ENCODE assay signal across 26 cellular contexts in genomic region chr21:33721081-33721480, GRCh38.
"Had no signal": no experiment of that assay in that cellular context is flagged by ENCODE, and none has a peak within 500 bp of the region (broad histone marks: within the 10 kb centered on the region; RNA-seq: fewer than 3 reads in every experiment).

No MANE protein-coding gene starts in this region.

- H3K36me3 Mint-ChIP-seq: naive B cell; natural killer cell; stimulated activated effector memory CD8-positive, alpha-beta T cell treated with anti-CD3 and anti-CD28 coated beads, Interleukin-12 subunit alpha, Interleukin-12 subunit beta, amount 100 ng/mL, for 72 hours had no signal

- H3K4me1 Mint-ChIP-seq: immature natural killer cell; naive B cell; natural killer cell; stimulated activated effector memory CD8-positive, alpha-beta T cell treated with anti-CD3 and anti-CD28 coated beads, Interleukin-12 subunit alpha, Interleukin-12 subunit beta, amount 100 ng/mL, for 72 hours had no signal

- H3K36me3 ChIP-seq: ovary, prostate gland had no signal

- H3K27me3 ChIP-seq: left lung, ovary, sigmoid colon, spleen, suprapubic skin, tibial artery, upper lobe of right lung had no signal

- H3K4me1 ChIP-seq: left lung, lower lobe of right lung, prostate gland, suprapubic skin, upper lobe of right lung had no signal

- H3K27ac Mint-ChIP-seq: immature natural killer cell; naive B cell; natural killer cell; stimulated activated effector memory CD8-positive, alpha-beta T cell treated with anti-CD3 and anti-CD28 coated beads, Interleukin-12 subunit alpha, Interleukin-12 subunit beta, amount 100 ng/mL, for 72 hours; stimulated activated naive CD8-positive, alpha-beta T cell treated with anti-CD3 and anti-CD28 coated beads, Interleukin-15, Interleukin-2, amounts not matched to agents 100 ng/mL and 50 ng/mL, for 24 hours had no signal

- H3K4me3 Mint-ChIP-seq: immature natural killer cell; naive B cell; natural killer cell; stimulated activated effector memory CD8-positive, alpha-beta T cell treated with anti-CD3 and anti-CD28 coated beads, Interleukin-12 subunit alpha, Interleukin-12 subunit beta, amount 100 ng/mL, for 72 hours; stimulated activated naive CD8-positive, alpha-beta T cell treated with anti-CD3 and anti-CD28 coated beads, Interleukin-15, Interleukin-2, amounts not matched to agents 100 ng/mL and 50 ng/mL, for 24 hours had no signal

- H3K9me3 Mint-ChIP-seq: immature natural killer cell; naive B cell; natural killer cell; stimulated activated effector memory CD8-positive, alpha-beta T cell treated with anti-CD3 and anti-CD28 coated beads, Interleukin-12 subunit alpha, Interleukin-12 subunit beta, amount 100 ng/mL, for 72 hours; stimulated activated naive CD8-positive, alpha-beta T cell treated with anti-CD3 and anti-CD28 coated beads, Interleukin-15, Interleukin-2, amounts not matched to agents 100 ng/mL and 50 ng/mL, for 24 hours had no signal

- H3K4me3 ChIP-seq: left lung, lower lobe of right lung, ovary, prostate gland, sigmoid colon, spleen, suprapubic skin, thoracic aorta, tibial artery, upper lobe of right lung had no signal

- H3K27me3 Mint-ChIP-seq: stimulated activated naive CD8-positive, alpha-beta T cell treated with anti-CD3 and anti-CD28 coated beads, Interleukin-15, Interleukin-2, amounts not matched to agents 100 ng/mL and 50 ng/mL, for 24 hours had no signal

- ATAC-seq: left colon; left lung; lower lobe of right lung; natural killer cell; right cardiac atrium; stimulated activated effector memory CD8-positive, alpha-beta T cell treated with anti-CD3 and anti-CD28 coated beads, Interleukin-12 subunit alpha, Interleukin-12 subunit beta, amount 100 ng/mL, for 72 hours; upper lobe of right lung had no signal

- H3K9me3 ChIP-seq: left lung, lower lobe of right lung, ovary, prostate gland, sigmoid colon, spleen, suprapubic skin, thoracic aorta, tibial artery, upper lobe of right lung had no signal

- DNase-seq: hypothalamus; immature natural killer cell; kidney; left colon; left lung; lower lobe of right lung; mammary epithelial cell; mesenchymal stem cell; naive B cell; natural killer cell; ovary; retina; right cardiac atrium; sigmoid colon; small intestine; spleen; stimulated activated CD4-positive, alpha-beta T cell treated with anti-CD3 and anti-CD28 coated beads, Interleukin-4, amount 100 ng/mL, for 24 hours; stimulated activated naive CD4-positive, alpha-beta T cell; tibial artery; trophoblast cell; upper lobe of right lung had no signal

- H3K27ac ChIP-seq: left lung, lower lobe of right lung, ovary, prostate gland, sigmoid colon, spleen, suprapubic skin, thoracic aorta, tibial artery, upper lobe of right lung had no signal
